ENCODE assay signal across 8 cellular contexts in the genomic region with DNA sequence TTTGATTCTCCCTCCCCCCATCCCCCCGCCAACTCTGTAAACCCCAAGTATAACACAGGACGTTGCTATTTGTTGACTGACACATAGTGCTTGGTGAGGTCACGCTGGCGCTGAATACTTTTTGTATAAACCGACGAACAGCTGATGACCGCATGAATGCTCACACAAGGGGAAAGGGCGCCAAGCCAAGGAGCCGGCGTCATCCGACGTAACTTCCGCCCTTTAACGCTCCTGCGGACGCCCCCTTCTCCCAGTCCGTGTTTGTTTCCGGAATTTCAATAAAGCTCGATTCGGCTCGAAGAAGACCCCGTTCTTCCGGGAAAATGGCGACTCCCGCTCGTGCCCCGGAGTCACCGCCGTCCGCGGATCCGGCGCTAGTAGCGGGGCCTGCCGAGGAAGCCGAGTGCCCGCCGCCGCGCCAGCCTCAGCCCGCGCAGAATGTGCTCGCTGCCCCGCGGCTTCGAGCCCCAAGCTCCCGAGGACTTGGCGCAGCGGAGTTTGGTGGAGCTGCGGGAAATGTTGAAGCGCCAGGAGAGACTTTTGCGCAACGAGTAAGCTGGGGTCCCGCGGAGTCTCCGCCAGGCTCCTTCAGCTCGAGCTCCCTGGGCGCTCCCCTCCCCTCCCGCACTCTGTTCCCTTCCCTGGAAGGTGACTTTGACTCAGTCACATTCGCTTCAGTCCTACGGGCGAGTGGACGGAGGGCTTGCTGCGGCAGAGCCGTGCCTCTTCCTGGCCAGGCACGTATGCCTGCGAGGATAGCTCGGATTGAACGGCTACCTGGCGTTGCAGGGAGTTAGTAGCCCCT. TPM values are rescaled to one million over a fixed set of nuclear protein-coding genes. Genes with fewer than 3 reads are reported as not detected.
DNase-seq lines count a peak whose midpoint lies in the region; TF ChIP-seq lines count a peak whose summit lies in the region.

TSS of gene POLR2M (plus strand) at position 310 of the 805 bp plus-strand sequence. CDS start at position 439, 129 bp downstream.

- peak; percentile 66 for TF ChIP-seq POLR2A in NB4 (IDR thresholded peaks at IDR 0.05; ENCODE audit: extremely low read depth, insufficient read length)

- H3K36me3 ChIP-seq in SK-N-MC (ENCODE audit: insufficient read depth, low read length): peaks cover 32% of the 10 kb centered on the region

- peak within 1 kb of the TSS; percentile 81 for H3K27ac ChIP-seq in SK-N-MC

- H3K9me3 ChIP-seq in SK-N-MC (ENCODE audit: low read depth, low read length): no peaks in the 10 kb centered on the region

- DNase-seq in GM04503 (ENCODE audit: low read depth) (peak; percentile 85), HFFc6 (peak; percentile 98), NB4 (ENCODE audit: low read depth) (peak; percentile 94), SK-N-MC (ENCODE audit: low read depth, low spot score) (peak; percentile 75), germinal center (ENCODE audit: low spot score) (peak; percentile 83), non-pigmented ciliary epithelial cell (ENCODE audit: low read depth) (peak; percentile 95), superior temporal gyrus (ENCODE audit: extremely low spot score) (peak; percentile 99)
- DNase-seq in activated naive CD4-positive, alpha-beta T cell treated with anti-CD3 and anti-CD28 coated beads, Interleukin-2, amount 10 ng/mL, durations not matched to agents 7 days and 5 days: peak; percentile 93

- peak within 1 kb of the TSS; percentile 98 for H3K4me3 ChIP-seq in NB4 (ENCODE audit: low read depth, low read length)
- H3K4me3 ChIP-seq in SK-N-MC: peak within 1 kb of the TSS; percentile 94

- peaks cover 3% of the 10 kb centered on the region; the same call in 1 of the 2 replicates for H3K27me3 Mint-ChIP-seq in HFFc6 (ENCODE audit: insufficient read depth)
- no peaks in the 10 kb centered on the region for H3K27me3 Mint-ChIP-seq in activated naive CD4-positive, alpha-beta T cell treated with anti-CD3 and anti-CD28 coated beads, Interleukin-2, amount 10 ng/mL, durations not matched to agents 7 days and 5 days

- no peaks in the 10 kb centered on the region for H3K9me3 Mint-ChIP-seq in HFFc6
- H3K9me3 Mint-ChIP-seq in activated naive CD4-positive, alpha-beta T cell treated with anti-CD3 and anti-CD28 coated beads, Interleukin-2, amount 10 ng/mL, durations not matched to agents 7 days and 5 days: no peaks in the 10 kb centered on the region

- CTCF ChIA-PET in activated naive CD4-positive, alpha-beta T cell treated with anti-CD3 and anti-CD28 coated beads, Interleukin-2, amount 10 ng/mL, durations not matched to agents 7 days and 5 days (lab: Charles Lee): interaction anchor here (0.7 to 2.3 kb wide), 3 partner anchors 23 to 146 kb away, joined by 3 to 14 read pairs (median 11); no protein-coding TSS in a partner anchor

- peaks cover 7% of the 10 kb centered on the region for H3K36me3 Mint-ChIP-seq in HFFc6 (ENCODE audit: low read depth)
- peaks cover 34% of the 10 kb centered on the region for H3K36me3 Mint-ChIP-seq in activated naive CD4-positive, alpha-beta T cell treated with anti-CD3 and anti-CD28 coated beads, Interleukin-2, amount 10 ng/mL, durations not matched to agents 7 days and 5 days

- peak within 1 kb of the TSS; percentile 78 for H3K27ac Mint-ChIP-seq in HFFc6
- peak within 1 kb of the TSS; percentile 83 for H3K27ac Mint-ChIP-seq in activated naive CD4-positive, alpha-beta T cell treated with anti-CD3 and anti-CD28 coated beads, Interleukin-2, amount 10 ng/mL, durations not matched to agents 7 days and 5 days

- peak within 1 kb of the TSS; percentile 91 for H3K4me3 Mint-ChIP-seq in HFFc6
- H3K4me3 Mint-ChIP-seq in activated naive CD4-positive, alpha-beta T cell treated with anti-CD3 and anti-CD28 coated beads, Interleukin-2, amount 10 ng/mL, durations not matched to agents 7 days and 5 days: peak within 1 kb of the TSS; percentile 83

- H3K4me1 Mint-ChIP-seq in HFFc6 (ENCODE audit: low read depth): peaks cover 46% of the 10 kb centered on the region
- H3K4me1 Mint-ChIP-seq in activated naive CD4-positive, alpha-beta T cell treated with anti-CD3 and anti-CD28 coated beads, Interleukin-2, amount 10 ng/mL, durations not matched to agents 7 days and 5 days: peaks cover 86% of the 10 kb centered on the region

- TF ChIP-seq CTCF in HFFc6 (IDR thresholded peaks at IDR 0.05) (no peak), NB4 (IDR thresholded peaks at IDR 0.05; ENCODE audit: low read depth, low read length) (no peak)

- peak within 1 kb of the TSS; percentile 96 for H3K9ac ChIP-seq in SK-N-MC (ENCODE audit: insufficient read length)

RNA-seq across cellular contexts. Expression of gene POLR2M, which starts in this region (rescaled TPM):
- total RNA-seq in HFFc6 (2021; fragmentation: NEBNext Ultra II Directional; extraction: Animal tissue kit (Norgen Biotek cat#: 25700)): 10 to 100 TPM; 66.5 to 77.7 (median 72.1) TPM

Comparison
In these comparisons a context has a peak if more than half of its experiments do, and no peak if none do; other contexts are left out.
1. Peak in every context shown above with its lines: DNase-seq, H3K4me3 ChIP-seq and H3K27ac ChIP-seq.